20 cellular contexts compared by ENCODE assay signal in genomic region chr6:161641175-161641574, GRCh38.
DNase-seq lines count a peak whose midpoint lies in the region; ATAC-seq, FAIRE-seq and TF ChIP-seq lines count a peak whose summit lies in the region.
"Had no signal": no experiment of that assay in that cellular context is flagged by ENCODE, and none has a peak within 500 bp of the region (broad histone marks: within the 10 kb centered on the region; RNA-seq: fewer than 3 reads in every experiment).

No MANE protein-coding gene starts in this region.

- POLR2A ChIA-PET in A549 (lab: Yijun Ruan, JAX) (no interaction called here), K562 (lab: Yijun Ruan, JAX) (interaction anchor here (0.8 to 1.9 kb wide), 2 partner anchors 10 to 22 kb away, joined by 3 to 6 read pairs; no protein-coding TSS in a partner anchor)

- in situ Hi-C loops in K562 (cut with MboI) = no loop called here

- peaks cover 10% of the 10 kb centered on the region for H3K27me3 Mint-ChIP-seq in nephron (ENCODE audit: low read depth)
- H3K27me3 Mint-ChIP-seq: CD4-positive, alpha-beta memory T cell had no signal

- no peaks in the 10 kb centered on the region; the same call in 2 of the 3 replicates for H3K4me1 ChIP-seq in A549
- peaks cover 38% of the 10 kb centered on the region for H3K4me1 ChIP-seq in KMS-11 (ENCODE audit: low read depth, poor library complexity, severe bottlenecking)
- peaks cover 0 to 3% of the 10 kb centered on the region in 2 experiments; a peak in 1 of 5 replicates for H3K4me1 ChIP-seq in K562 (replicated peaks in 1 of 2; ENCODE audit: control insufficient read depth in 2 of 2, insufficient read depth in 2 of 2, low read length in 2 of 2)

- H3K27ac ChIP-seq in A549 (no peak overlapping the region; a peak in 1 of 6 replicates), KMS-11 (no peak overlapping the region), K562 (ENCODE audit: extremely low read depth, low read depth, low read length) (no peak overlapping the region)

- no peaks in the 10 kb centered on the region for H4K20me1 ChIP-seq in KMS-11 (ENCODE audit: insufficient read depth)
- H4K20me1 ChIP-seq in K562 (replicated peaks; ENCODE audit: control insufficient read depth, insufficient read depth, low read length) = no peaks in the 10 kb centered on the region

- intact Hi-C loops in K562 (cut with micrococcal nuclease) = no loop called here

- peaks cover 4% of the 10 kb centered on the region for H3K36me3 Mint-ChIP-seq in nephron (ENCODE audit: low read depth)
- H3K36me3 Mint-ChIP-seq: CD4-positive, alpha-beta memory T cell had no signal

- DNase-seq in A549 (ENCODE audit: low read depth in 1 of 2, low spot score in 1 of 2) (no peak), K562 (ENCODE audit: extremely low read depth in 1 of 4, low spot score in 3 of 4) (no peak), NCI-H1105 (lab: John Stamatoyannopoulos, UW) (no peak), mesenteric fat pad (ENCODE audit: low spot score) (no peak)
- DNase-seq: 8988T; C1 segment of cervical spinal cord; Calu3; CD4-positive, alpha-beta memory T cell; COR-L47; DMS53; DMS79 treated with DMSO at 0.1 percent for 48 hours; GF-D8; GOT3; H7; HCEC 1CT had no signal

- BruUV-seq in K562 (replicated peaks; lab: Mats Ljungman, UMichigan) = no TSS peak

- H3K9me3 Mint-ChIP-seq in nephron = peaks cover 3% of the 10 kb centered on the region

- TF ChIP-seq CTCF in A549 (IDR thresholded peaks at IDR 0.05) = no peak
- TF ChIP-seq CTCF in KMS-11 (conservative IDR thresholded peaks at IDR 0.05; ENCODE audit: low read depth, low read length) = no peak
- no peak for TF ChIP-seq CTCF in K562 (IDR thresholded peaks at IDR 0.05 in 2 of 3, conservative IDR thresholded peaks at IDR 0.05 in 1 of 3; ENCODE audit: insufficient read depth in 2 of 3, low read depth in 1 of 3, low read length in 3 of 3)
- TF ChIP-seq CTCF in nephron (IDR thresholded peaks at IDR 0.05; ENCODE audit: unreplicated experiment in 3 of 3) = no peak

- WGBS in A549 (ENCODE audit: missing lambda C conversion rate) = 13% methylated on average over 1 of the region's 1 CpG
- WGBS in K562 (ENCODE audit: insufficient coverage, low coverage, missing lambda C conversion rate) = 0% methylated on average over 1 of the region's 1 CpG

- no peak for ATAC-seq in A549
- ATAC-seq in K562 = no peak
- no peak for ATAC-seq in HG02759 (IDR thresholded peaks at IDR 0.05; ENCODE audit: unreplicated experiment)

- H3K27ac Mint-ChIP-seq in nephron = peak overlapping the region in 2 of 3 experiments; percentile 11 to 87
- H3K27ac Mint-ChIP-seq: CD4-positive, alpha-beta memory T cell had no signal

- H3K27me3 ChIP-seq in KMS-11 (ENCODE audit: insufficient read depth, low read depth) (no peaks in the 10 kb centered on the region), K562 (ENCODE audit: control insufficient read depth in 2 of 2, insufficient read depth in 2 of 2, low read length in 2 of 2) (peaks cover 0 to 1% of the 10 kb centered on the region in 2 experiments; a peak in 4 of 5 replicates)

- TF ChIP-seq EP300 in A549 (IDR thresholded peaks at IDR 0.05) (no peak), K562 (IDR thresholded peaks at IDR 0.05; ENCODE audit: low read length) (no peak)

- H3K9me3 ChIP-seq in A549 = no peaks in the 10 kb centered on the region
- H3K9me3 ChIP-seq in K562 (replicated peaks; ENCODE audit: control insufficient read depth, insufficient read depth, low read depth, low read length) = no peaks in the 10 kb centered on the region

- TF ChIP-seq POLR2A in A549 (IDR thresholded peaks at IDR 0.05; ENCODE audit: low read length) (no peak), K562 (conservative IDR thresholded peaks at IDR 0.05) (no peak)

- no peak overlapping the region for H3K9ac ChIP-seq in KMS-11
- no peak overlapping the region for H3K9ac ChIP-seq in K562 (ENCODE audit: insufficient read depth in 1 of 2, low read depth in 2 of 2, low read length in 2 of 2)

- FAIRE-seq in A549 (lab: Jason Lieb, UNC) (no peak), K562 (lab: Jason Lieb, UNC) (no peak)
- FAIRE-seq: GM12891, GM18507 had no signal

- H3K9me1 ChIP-seq in K562 (ENCODE audit: control insufficient read depth, insufficient read depth, low read length) = no peaks in the 10 kb centered on the region

- H3K79me2 ChIP-seq in KMS-11 (ENCODE audit: insufficient read depth, low read depth) (no peaks in the 10 kb centered on the region), K562 (ENCODE audit: control insufficient read depth, insufficient read depth, low read length) (no peaks in the 10 kb centered on the region)

- CTCF ChIA-PET in A549 (lab: Yijun Ruan, JAX) = interaction anchor here (0.6 to 1.7 kb wide), 2 partner anchors 22 to 475 kb away, joined by 3 to 7 read pairs; no protein-coding TSS in a partner anchor
- CTCF ChIA-PET in K562 (lab: Yijun Ruan, JAX; ENCODE audit: low intra/inter-chr PET ratio) = no interaction called here

- H3K4me1 Mint-ChIP-seq in nephron = peaks cover 15% of the 10 kb centered on the region
- H3K4me1 Mint-ChIP-seq: CD4-positive, alpha-beta memory T cell had no signal

- H2AFZ ChIP-seq in KMS-11 (ENCODE audit: low read depth) (no peak overlapping the region), K562 (ENCODE audit: low read depth, low read length) (no peak overlapping the region)

- H3K36me3 ChIP-seq in KMS-11 (ENCODE audit: insufficient read depth) (no peaks in the 10 kb centered on the region), K562 (ENCODE audit: control insufficient read depth, insufficient read depth, low read length) (no peaks in the 10 kb centered on the region)

- H3K4me3 Mint-ChIP-seq in nephron = no peak overlapping the region
- H3K4me3 Mint-ChIP-seq: CD4-positive, alpha-beta memory T cell had no signal

- H3K4me3 ChIP-seq in A549 = no peak overlapping the region
- H3K4me3 ChIP-seq in KMS-11 (IDR thresholded peaks at IDR 0.05; ENCODE audit: insufficient read depth, low read depth, low read length) = no peak overlapping the region
- no peak overlapping the region for H3K4me3 ChIP-seq in K562

- no peak for TF ChIP-seq RAD21 in A549 (conservative IDR thresholded peaks at IDR 0.05 in 1 of 2, IDR thresholded peaks at IDR 0.05 in 1 of 2)
- TF ChIP-seq RAD21 in K562 (CRISPR knock-in tag; conservative IDR thresholded peaks at IDR 0.05 in 1 of 2, IDR thresholded peaks at IDR 0.05 in 1 of 2) = no peak

- H3K4me2 ChIP-seq in A549 (no peak overlapping the region), KMS-11 (peak overlapping the region; percentile 75; the same call in 1 of the 2 replicates), K562 (ENCODE audit: insufficient read depth, low read length) (no peak overlapping the region)

TF ChIP-seq in A549, 52 proteins besides CTCF, POLR2A, EP300 and RAD21 (continues in another document):
- TF ChIP-seq RNF2 (IDR thresholded peaks at IDR 0.05; ENCODE audit: borderline replicate concordance, low read depth) = no peak
- no peak for TF ChIP-seq FOSL2 (IDR thresholded peaks at IDR 0.05)
- TF ChIP-seq FOSL2 (CRISPR knock-in tag; IDR thresholded peaks at IDR 0.05) = no peak
- TF ChIP-seq MAFK (IDR thresholded peaks at IDR 0.05; ENCODE audit: partially characterized antibody) = peak; percentile 46
- TF ChIP-seq JUN (IDR thresholded peaks at IDR 0.05) = no peak
- no peak for TF ChIP-seq PBX3 (IDR thresholded peaks at IDR 0.05)
- TF ChIP-seq GATA3 (IDR thresholded peaks at IDR 0.05; ENCODE audit: borderline replicate concordance) = no peak

TF ChIP-seq in K562, 482 proteins besides CTCF, POLR2A, EP300 and RAD21:
- TF ChIP-seq MAFF (IDR thresholded peaks at IDR 0.05; ENCODE audit: low read length) (0 out of 2 replicates have a peak, but pooled peaks have one; percentile 5), ZNF316 (IDR thresholded peaks at IDR 0.05) (peak; percentile 40; the same call in 1 of the 2 replicates), MAFG (tag; conservative IDR thresholded peaks at IDR 0.05) (0 out of 2 replicates have a peak, but pooled peaks have one; percentile 9)
- TF ChIP-seq, protein P1, sequence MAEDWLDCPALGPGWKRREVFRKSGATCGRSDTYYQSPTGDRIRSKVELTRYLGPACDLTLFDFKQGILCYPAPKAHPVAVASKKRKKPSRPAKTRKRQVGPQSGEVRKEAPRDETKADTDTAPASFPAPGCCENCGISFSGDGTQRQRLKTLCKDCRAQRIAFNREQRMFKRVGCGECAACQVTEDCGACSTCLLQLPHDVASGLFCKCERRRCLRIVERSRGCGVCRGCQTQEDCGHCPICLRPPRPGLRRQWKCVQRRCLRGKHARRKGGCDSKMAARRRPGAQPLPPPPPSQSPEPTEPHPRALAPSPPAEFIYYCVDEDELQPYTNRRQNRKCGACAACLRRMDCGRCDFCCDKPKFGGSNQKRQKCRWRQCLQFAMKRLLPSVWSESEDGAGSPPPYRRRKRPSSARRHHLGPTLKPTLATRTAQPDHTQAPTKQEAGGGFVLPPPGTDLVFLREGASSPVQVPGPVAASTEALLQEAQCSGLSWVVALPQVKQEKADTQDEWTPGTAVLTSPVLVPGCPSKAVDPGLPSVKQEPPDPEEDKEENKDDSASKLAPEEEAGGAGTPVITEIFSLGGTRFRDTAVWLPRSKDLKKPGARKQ (CRISPR knock-in tag; IDR thresholded peaks at IDR 0.05) = no peak

Comparison
In these comparisons a context has a peak if more than half of its experiments do, and no peak if none do; other contexts are left out.
1. Of the 35 proteins assayed by ChIP-seq in both K562 and A549: peak only in K562: none; only in A549: MAFK; in both: none; in neither: 34.